In genomic region chr9:124024107-124024506, GRCh38 we compare ENCODE assay signal across 11 cellular contexts. TPM values are rescaled to one million over a fixed set of nuclear protein-coding genes. Genes with fewer than 3 reads are reported as not detected.
"Had no signal": no experiment of that assay in that cellular context is flagged by ENCODE, and none has a peak within 500 bp of the region (broad histone marks: within the 10 kb centered on the region; RNA-seq: fewer than 3 reads in every experiment).

No MANE protein-coding gene starts in this region.

- H3K4me2 ChIP-seq: GM23338 had no signal

- H3K9ac ChIP-seq: GM23248 had no signal

- FAIRE-seq: H1, H54 had no signal

- H3K4me3 ChIP-seq: GM23248, GM23338, HAP-1 had no signal

- H3K9me3 ChIP-seq: HAP-1 had no signal

- H2AFZ ChIP-seq: GM23248, GM23338 had no signal

- H3K27ac ChIP-seq: GM23248 had no signal

- ATAC-seq: GM23338, HCT116 had no signal

- DNase-seq: GM23248, GOT3, H7, H9, HCEC 1CT, HFFc6 had no signal

- H3K4me1 ChIP-seq: HAP-1 had no signal

RNA-seq across cellular contexts. Expression of gene LHX2, which starts 12.5 kb away (rescaled TPM):
- total RNA-seq: GM23248, H9, HFFc6 had no signal
- polyA plus RNA-seq: GM23248, GM23338 had no signal
